8 cellular contexts compared by ENCODE assay signal in genomic region chr13:67230243-67230773, GRCh38. TPM values are rescaled to one million over a fixed set of nuclear protein-coding genes. Genes with fewer than 3 reads are reported as not detected.
DNase-seq lines count a peak whose midpoint lies in the region; ATAC-seq and TF ChIP-seq lines count a peak whose summit lies in the region.

Gene PCDH9, minus strand, starts transcription at chr13:67230336. Its CDS starts 1,896 bp downstream, at chr13:67228440.

- TF ChIP-seq POLR2A in thyroid gland (IDR thresholded peaks at IDR 0.05) = peak in 1 of 2 donors; percentile 94

- H3K36me3 ChIP-seq in parathyroid adenoma (ENCODE audit: control insufficient read depth, insufficient read depth, low read length) (no peaks in the 10 kb centered on the region), thyroid gland (no peaks in the 10 kb centered on the region)

- no peaks in the 10 kb centered on the region for H3K79me2 ChIP-seq in parathyroid adenoma

- TF ChIP-seq CTCF in parathyroid adenoma (IDR thresholded peaks at IDR 0.05) = no peak
- no peak for TF ChIP-seq CTCF in thyroid gland (IDR thresholded peaks at IDR 0.05)

- no peak within 1 kb of the TSS for H3K27ac Mint-ChIP-seq in activated naive CD8-positive, alpha-beta T cell treated with anti-CD3 and anti-CD28 coated beads, Interleukin-2, amount 50 U/mL, for 24 hours

- H3K27me3 ChIP-seq in parathyroid adenoma (ENCODE audit: control insufficient read depth, insufficient read depth, low read length) (no peaks in the 10 kb centered on the region), thyroid gland (no peaks in the 10 kb centered on the region)

- peak within 1 kb of the TSS; percentile 83 for H3K4me2 ChIP-seq in parathyroid adenoma (ENCODE audit: low read length)

- peak within 1 kb of the TSS; percentile 77 for H3K4me3 ChIP-seq in parathyroid adenoma (ENCODE audit: low read depth, low read length)
- H3K4me3 ChIP-seq in thyroid gland (replicated peaks in 1 of 3) = peak within 1 kb of the TSS; percentile 72 to 90 (median 81)

- no peaks in the 10 kb centered on the region for H3K4me1 ChIP-seq in parathyroid adenoma
- H3K4me1 ChIP-seq in thyroid gland = no peaks in the 10 kb centered on the region

- no peaks in the 10 kb centered on the region for H3K9me3 Mint-ChIP-seq in activated naive CD8-positive, alpha-beta T cell treated with anti-CD3 and anti-CD28 coated beads, Interleukin-2, amount 50 U/mL, for 24 hours

- ATAC-seq in HG02571 (IDR thresholded peaks at IDR 0.05; ENCODE audit: unreplicated experiment) = peak; percentile 99
- peak; percentile 94 for ATAC-seq in activated naive CD8-positive, alpha-beta T cell treated with anti-CD3 and anti-CD28 coated beads, Interleukin-2, amount 50 U/mL, for 24 hours

- H2AFZ ChIP-seq in parathyroid adenoma = peak within 1 kb of the TSS; percentile 84

- H3K27me3 Mint-ChIP-seq in activated naive CD8-positive, alpha-beta T cell treated with anti-CD3 and anti-CD28 coated beads, Interleukin-2, amount 50 U/mL, for 24 hours = peaks cover 19% of the 10 kb centered on the region

- DNase-seq in GM03348 (ENCODE audit: low spot score) = peak; percentile 98
- DNase-seq in NCI-H1092 (lab: John Stamatoyannopoulos, UW) = peak; percentile 98
- peak; percentile 80 for DNase-seq in SKM-1 treated with dmso at 0.1 percent for 144 hours (lab: John Stamatoyannopoulos, UW; ENCODE audit: unreplicated experiment)
- peak; percentile 90 for DNase-seq in activated naive CD8-positive, alpha-beta T cell treated with anti-CD3 and anti-CD28 coated beads, Interleukin-2, amount 50 U/mL, for 24 hours
- peak; percentile 97 for DNase-seq in cardiac septum (ENCODE audit: low spot score)
- DNase-seq in thyroid gland = peak; percentile 98 to 99

- 0 to 1% methylated on average over 20 to 24 of the region's 52 CpGs for WGBS in thyroid gland, 2 donors

- peaks cover 11% of the 10 kb centered on the region for H3K4me1 Mint-ChIP-seq in activated naive CD8-positive, alpha-beta T cell treated with anti-CD3 and anti-CD28 coated beads, Interleukin-2, amount 50 U/mL, for 24 hours

- peak within 1 kb of the TSS; percentile 49 for H3K27ac ChIP-seq in parathyroid adenoma
- H3K27ac ChIP-seq in thyroid gland = peak within 1 kb of the TSS; percentile 73 to 91 (median 76)

- intact Hi-C loops in cardiac septum (cut with DNase I) (loop anchor here (10.0 kb wide), 2 partner anchors 396 to 1576 kb away; no protein-coding TSS in a partner anchor), thyroid gland (cut with DNase I) (no loop called here)

- H3K4me3 Mint-ChIP-seq in activated naive CD8-positive, alpha-beta T cell treated with anti-CD3 and anti-CD28 coated beads, Interleukin-2, amount 50 U/mL, for 24 hours = no peak within 1 kb of the TSS

- H3K36me3 Mint-ChIP-seq in activated naive CD8-positive, alpha-beta T cell treated with anti-CD3 and anti-CD28 coated beads, Interleukin-2, amount 50 U/mL, for 24 hours (ENCODE audit: low read depth) = no peaks in the 10 kb centered on the region

- H3K9me3 ChIP-seq in parathyroid adenoma (ENCODE audit: control insufficient read depth, low read length) (no peaks in the 10 kb centered on the region), thyroid gland (no peaks in the 10 kb centered on the region)

- H3K9ac ChIP-seq in parathyroid adenoma = no peak within 1 kb of the TSS

RNA-seq across cellular contexts. Expression of gene PCDH9, which starts in this region (rescaled TPM):
- 17.1 TPM for total RNA-seq in cardiac septum
- total RNA-seq in thyroid gland = 10 to 100 TPM in 2 of 4 donors, 1 to 10 TPM in 2; 2.8 to 22.4 (median 12.9) TPM

Comparison
In these comparisons a context has a peak if more than half of its experiments do, and no peak if none do; other contexts are left out.
1. Peak in every context shown above with its lines: DNase-seq, ATAC-seq, H3K4me3 ChIP-seq and H3K27ac ChIP-seq.